Comparison of ENCODE assay signal across 1 cellular context in genomic region chr2:1557467-1557820, GRCh38.
TF ChIP-seq lines count a peak whose summit lies in the region.

No MANE protein-coding gene starts in this region.

TF ChIP-seq in HCT116, 20 proteins besides CTCF, POLR2A, EP300 and RAD21 (continued from another document):
- TF ChIP-seq ATF3 (IDR thresholded peaks at IDR 0.05) (no peak), YY1 (IDR thresholded peaks at IDR 0.05; ENCODE audit: extremely low read depth, insufficient replicate concordance, low read depth, low read length) (no peak), EZH2 (IDR thresholded peaks at IDR 0.05) (no peak), ZBTB33 (IDR thresholded peaks at IDR 0.05; ENCODE audit: extremely low read depth, insufficient replicate concordance, low read length) (no peak), SP1 (IDR thresholded peaks at IDR 0.05; ENCODE audit: low read depth) (no peak), TCF7L2 (IDR thresholded peaks at IDR 0.05; ENCODE audit: borderline replicate concordance, extremely low read depth, insufficient read depth, insufficient read length) (no peak), ZNF274 (IDR thresholded peaks at IDR 0.05; ENCODE audit: low read depth, low read length) (no peak)
